In genomic region chr1:193434319-193434718, GRCh38 we compare ENCODE assay signal across 17 cellular contexts.
A peak's percentile ranks its signal among the peaks of the same experiment; 100 is the strongest.
DNase-seq lines count a peak whose midpoint lies in the region; ATAC-seq and TF ChIP-seq lines count a peak whose summit lies in the region.
"Had no signal": no experiment of that assay in that cellular context is flagged by ENCODE, and none has a peak within 500 bp of the region (broad histone marks: within the 10 kb centered on the region; RNA-seq: fewer than 3 reads in every experiment).

No MANE protein-coding gene starts in this region.

- H3K36me3 Mint-ChIP-seq in activated T-helper 17 cell treated with anti-CD3 and anti-CD28 coated beads, Interleukin-2, amount 50 U/mL, for 72 hours (ENCODE audit: low read depth): no peaks in the 10 kb centered on the region
- no peaks in the 10 kb centered on the region for H3K36me3 Mint-ChIP-seq in stimulated activated effector memory CD8-positive, alpha-beta T cell treated with anti-CD3 and anti-CD28 coated beads, Interleukin-12 subunit alpha, Interleukin-12 subunit beta, amount 100 ng/mL, for 72 hours
- H3K36me3 Mint-ChIP-seq in GM23338 (ENCODE audit: low read depth): peaks cover 27% of the 10 kb centered on the region

- H3K9me2 ChIP-seq in GM23338 (ENCODE audit: insufficient read depth): peaks cover 10% of the 10 kb centered on the region

- peaks cover 24% of the 10 kb centered on the region for H3K4me1 Mint-ChIP-seq in activated T-helper 17 cell treated with anti-CD3 and anti-CD28 coated beads, Interleukin-2, amount 50 U/mL, for 72 hours
- H3K4me1 Mint-ChIP-seq in stimulated activated effector memory CD8-positive, alpha-beta T cell treated with anti-CD3 and anti-CD28 coated beads, Interleukin-12 subunit alpha, Interleukin-12 subunit beta, amount 100 ng/mL, for 72 hours: peaks cover 40% of the 10 kb centered on the region
- no peaks in the 10 kb centered on the region for H3K4me1 Mint-ChIP-seq in GM23338

- DNase-seq in activated CD4-positive, CD25-positive, alpha-beta regulatory T cell treated with anti-CD3 and anti-CD28 coated beads, Interleukin-2, amount 50 U/mL, for 72 hours: no peak
- DNase-seq in fibroblast of the aortic adventitia (ENCODE audit: low read depth) (peak; percentile 27), putamen (ENCODE audit: low spot score) (no peak), GM23338 (ENCODE audit: low spot score) (no peak)
- no peak for DNase-seq in stimulated activated effector memory CD8-positive, alpha-beta T cell treated with anti-CD3 and anti-CD28 coated beads, Interleukin-12 subunit alpha, Interleukin-12 subunit beta, amount 100 ng/mL, for 72 hours (ENCODE audit: low spot score in 2 of 2)
- DNase-seq: activated gamma-delta T cell treated with Interleukin-2 at 50 U/mL for 16 hours, hypothalamus, NCI-H1436 treated with DMSO at 0.1 percent for 48 hours, NCI-H526 treated with DMSO at 0.1 percent for 48 hours, Right ventricle myocardium superior, spleen had no signal

- TF ChIP-seq CTCF in fibroblast of the aortic adventitia (IDR thresholded peaks at IDR 0.05; ENCODE audit: insufficient read depth, low read length): no peak
- no peak for TF ChIP-seq CTCF in GM23338 (conservative IDR thresholded peaks at IDR 0.05; ENCODE audit: low read depth in 2 of 2)

- no peak overlapping the region for H3K27ac Mint-ChIP-seq in activated T-helper 17 cell treated with anti-CD3 and anti-CD28 coated beads, Interleukin-2, amount 50 U/mL, for 72 hours
- no peak overlapping the region for H3K27ac Mint-ChIP-seq in stimulated activated effector memory CD8-positive, alpha-beta T cell treated with anti-CD3 and anti-CD28 coated beads, Interleukin-12 subunit alpha, Interleukin-12 subunit beta, amount 100 ng/mL, for 72 hours
- no peak overlapping the region for H3K27ac Mint-ChIP-seq in GM23338

- no peak overlapping the region for H2AFZ ChIP-seq in GM23338

- H3K9me3 Mint-ChIP-seq in activated T-helper 17 cell treated with anti-CD3 and anti-CD28 coated beads, Interleukin-2, amount 50 U/mL, for 72 hours: peaks cover 26% of the 10 kb centered on the region
- H3K9me3 Mint-ChIP-seq in stimulated activated effector memory CD8-positive, alpha-beta T cell treated with anti-CD3 and anti-CD28 coated beads, Interleukin-12 subunit alpha, Interleukin-12 subunit beta, amount 100 ng/mL, for 72 hours: peaks cover 12% of the 10 kb centered on the region
- peaks cover 45% of the 10 kb centered on the region for H3K9me3 Mint-ChIP-seq in GM23338

- H3K4me3 ChIP-seq in fibroblast of the aortic adventitia (ENCODE audit: low read depth, low read length): no peak overlapping the region
- H3K4me3 ChIP-seq in GM23338: no peak overlapping the region
- H3K4me3 ChIP-seq: BLaER1, lung, spleen had no signal

- H3K36me3 ChIP-seq in GM23338 (ENCODE audit: insufficient read depth): peaks cover 4% of the 10 kb centered on the region; the same call in 1 of the 2 replicates
- H3K36me3 ChIP-seq: BLaER1, neutrophil had no signal

- H3K79me2 ChIP-seq in GM23338 (replicated peaks; ENCODE audit: insufficient read depth): no peaks in the 10 kb centered on the region

- no peaks in the 10 kb centered on the region for H3K27me3 Mint-ChIP-seq in activated T-helper 17 cell treated with anti-CD3 and anti-CD28 coated beads, Interleukin-2, amount 50 U/mL, for 72 hours
- H3K27me3 Mint-ChIP-seq in GM23338 (ENCODE audit: insufficient read depth, low read depth, poor library complexity): peaks cover 5% of the 10 kb centered on the region

- H3K27ac ChIP-seq in GM23338 (ENCODE audit: low read depth): no peak overlapping the region
- H3K27ac ChIP-seq: BLaER1, neutrophil, spleen had no signal

- H3K27me3 ChIP-seq in GM23338 (ENCODE audit: insufficient read depth): no peaks in the 10 kb centered on the region
- H3K27me3 ChIP-seq: BLaER1, neutrophil, spleen had no signal

- no peak overlapping the region for H3K4me2 ChIP-seq in GM23338
- H3K4me2 ChIP-seq: BLaER1 had no signal

- H4K20me1 ChIP-seq in GM23338 (replicated peaks; ENCODE audit: insufficient read depth): no peaks in the 10 kb centered on the region
- H4K20me1 ChIP-seq: BLaER1 had no signal

- no peaks in the 10 kb centered on the region for H3F3A ChIP-seq in GM23338 (replicated peaks; ENCODE audit: low read depth)

- no peaks in the 10 kb centered on the region for H3K4me1 ChIP-seq in GM23338 (ENCODE audit: insufficient read depth)
- H3K4me1 ChIP-seq: BLaER1, spleen had no signal

- ATAC-seq in activated CD4-positive, CD25-positive, alpha-beta regulatory T cell treated with anti-CD3 and anti-CD28 coated beads, Interleukin-2, amount 50 U/mL, for 24 hours: peak; percentile 48 to 64
- peak; percentile 56 for ATAC-seq in activated T-helper 17 cell treated with anti-CD3 and anti-CD28 coated beads, Interleukin-2, amount 50 U/mL, for 72 hours (replicated peaks)
- ATAC-seq in stimulated activated effector memory CD8-positive, alpha-beta T cell treated with anti-CD3 and anti-CD28 coated beads, Interleukin-12 subunit alpha, Interleukin-12 subunit beta, amount 100 ng/mL, for 72 hours: peak; percentile 63
- ATAC-seq in GM21423 (IDR thresholded peaks at IDR 0.05; ENCODE audit: unreplicated experiment): no peak
- ATAC-seq in GM23338: no peak

- no peak overlapping the region for H3K4me3 Mint-ChIP-seq in activated T-helper 17 cell treated with anti-CD3 and anti-CD28 coated beads, Interleukin-2, amount 50 U/mL, for 72 hours
- no peak overlapping the region for H3K4me3 Mint-ChIP-seq in stimulated activated effector memory CD8-positive, alpha-beta T cell treated with anti-CD3 and anti-CD28 coated beads, Interleukin-12 subunit alpha, Interleukin-12 subunit beta, amount 100 ng/mL, for 72 hours
- H3K4me3 Mint-ChIP-seq in GM23338: no peak overlapping the region

TF ChIP-seq in GM23338, 12 proteins besides CTCF, POLR2A, EP300 and RAD21 (continues in another document):
- no peak for TF ChIP-seq REST (IDR thresholded peaks at IDR 0.05; ENCODE audit: unreplicated experiment)
- no peak for TF ChIP-seq JUNB (IDR thresholded peaks at IDR 0.05; ENCODE audit: unreplicated experiment)
- TF ChIP-seq ZNF331 (CRISPR knock-in tag; IDR thresholded peaks at IDR 0.05; ENCODE audit: low read depth): no peak
- no peak for TF ChIP-seq STAT1 (IDR thresholded peaks at IDR 0.05; ENCODE audit: unreplicated experiment)
- TF ChIP-seq ZNF114 (CRISPR knock-in tag; IDR thresholded peaks at IDR 0.05): no peak
- TF ChIP-seq EZH2phosphoT487 (IDR thresholded peaks at IDR 0.05; ENCODE audit: unreplicated experiment): no peak
- TF ChIP-seq ETS1 (IDR thresholded peaks at IDR 0.05): no peak
- no peak for TF ChIP-seq POLR2AphosphoS5 (IDR thresholded peaks at IDR 0.05; ENCODE audit: low read depth)
- no peak for TF ChIP-seq CREB1 (CRISPR knock-in tag; IDR thresholded peaks at IDR 0.05; ENCODE audit: low read depth)

Comparison
In these comparisons a context has a peak if more than half of its experiments do, and no peak if none do; other contexts are left out.
1. ATAC-seq: peak in activated CD4-positive, CD25-positive, alpha-beta regulatory T cell treated with anti-CD3 and anti-CD28 coated beads, Interleukin-2, amount 50 U/mL, for 24 hours (2 of 2), activated T-helper 17 cell treated with anti-CD3 and anti-CD28 coated beads, Interleukin-2, amount 50 U/mL, for 72 hours (single experiment) and stimulated activated effector memory CD8-positive, alpha-beta T cell treated with anti-CD3 and anti-CD28 coated beads, Interleukin-12 subunit alpha, Interleukin-12 subunit beta, amount 100 ng/mL, for 72 hours (single experiment); none in GM21423 (single experiment) and GM23338 (single experiment).